In the genomic region with DNA sequence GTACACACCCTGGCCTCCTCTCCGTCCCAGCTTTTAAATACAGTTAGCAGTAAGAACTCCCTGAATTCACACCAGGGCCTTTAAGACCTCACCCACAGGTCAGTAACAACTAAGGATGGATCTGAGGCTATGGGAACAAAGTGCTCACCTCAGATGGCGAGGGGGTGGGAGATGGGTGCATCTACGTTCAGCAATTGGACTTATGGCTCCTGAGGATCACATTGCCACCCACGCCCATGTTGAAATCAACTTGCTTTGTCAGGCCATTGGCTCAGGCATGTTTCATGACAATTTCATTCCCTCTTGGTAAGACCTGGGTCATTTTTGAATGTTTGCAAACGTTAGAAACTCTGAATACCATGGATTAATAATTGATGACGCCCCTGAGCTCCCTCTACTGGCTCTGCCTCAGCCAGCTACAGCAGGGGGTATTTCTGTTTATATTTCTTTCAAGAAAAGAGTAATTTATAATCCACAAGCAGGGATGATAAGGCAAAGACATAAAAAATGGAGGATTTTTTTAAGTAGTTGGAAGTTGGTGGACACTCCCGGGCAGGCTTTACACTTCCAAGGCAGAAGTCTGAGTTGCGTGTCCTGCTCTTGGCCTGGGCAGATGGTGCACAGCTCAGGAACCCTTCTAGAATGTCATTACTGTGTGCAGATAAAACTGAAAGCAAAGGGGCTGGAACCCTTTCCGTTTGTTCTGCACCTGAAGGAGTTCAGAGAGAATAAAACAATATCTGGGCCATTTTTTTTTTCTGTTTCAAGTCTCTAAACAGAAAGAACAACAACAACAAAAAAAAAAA, we compare ENCODE assay signal across 8 cellular contexts. TPM values are rescaled to one million over a fixed set of nuclear protein-coding genes. Genes with fewer than 3 reads are reported as not detected.
DNase-seq lines count a peak whose midpoint lies in the region; ATAC-seq and TF ChIP-seq lines count a peak whose summit lies in the region.

No MANE protein-coding gene starts in this region.

- H3K36me3 ChIP-seq in DOHH2 (ENCODE audit: control insufficient read depth, low read length) (no peaks in the 10 kb centered on the region), liver (ENCODE audit: control insufficient read depth in 4 of 4, insufficient read depth in 3 of 4, low read depth in 1 of 4, low read length in 3 of 4) (no peaks in the 10 kb centered on the region), MG63 (no peaks in the 10 kb centered on the region)

- 21% methylated on average over 9 of the region's 9 CpGs for WGBS in liver

- peak overlapping the region; percentile 46 for H3K4me2 ChIP-seq in DOHH2 (ENCODE audit: low read length)

- H4K20me1 ChIP-seq in DOHH2 (ENCODE audit: control insufficient read depth, insufficient read depth, low read depth, low read length), result no peaks in the 10 kb centered on the region

- no peaks in the 10 kb centered on the region for H3K79me2 ChIP-seq in DOHH2 (ENCODE audit: control insufficient read depth, low read length)

- H3K27me3 ChIP-seq in DOHH2 (ENCODE audit: control insufficient read depth, low read length) (no peaks in the 10 kb centered on the region), liver (ENCODE audit: control insufficient read depth in 4 of 4, insufficient read depth in 4 of 4, low read length in 3 of 4) (no peaks in the 10 kb centered on the region), MG63 (no peaks in the 10 kb centered on the region)

- H3K27ac ChIP-seq in DOHH2 (ENCODE audit: low read depth, low read length) (peak overlapping the region; percentile 15), liver (ENCODE audit: low read depth in 1 of 2, low read length in 2 of 2) (peak overlapping the region; percentile 82 to 88)

- H3K4me1 ChIP-seq in DOHH2 (ENCODE audit: control insufficient read depth, low read length) (peaks cover 58% of the 10 kb centered on the region), liver (ENCODE audit: control insufficient read depth in 4 of 4, insufficient read depth in 4 of 4, low read length in 3 of 4) (peaks cover 7 to 48% (median 34%) of the 10 kb centered on the region in 4 donors)

- H3K9me3 ChIP-seq in DOHH2 (ENCODE audit: control insufficient read depth, insufficient read depth, low read length), result no peaks in the 10 kb centered on the region
- no peaks in the 10 kb centered on the region for H3K9me3 ChIP-seq in liver (ENCODE audit: control insufficient read depth in 4 of 4, low read length in 3 of 4)
- no peaks in the 10 kb centered on the region; the same call in 1 of the 2 replicates for H3K9me3 ChIP-seq in MG63

- DNase-seq in RPMI8226 (peak; percentile 68), MG63 (no peak), germinal center (ENCODE audit: low spot score) (no peak)
- DNase-seq in stimulated activated CD4-positive, alpha-beta T cell treated with anti-CD3 and anti-CD28 coated beads, Interleukin-1b, Interleukin-23, amount 100 ng/mL, for 48 hours, result no peak

- TF ChIP-seq RAD21 in liver (IDR thresholded peaks at IDR 0.05), result peak; percentile 67 to 72

- peaks cover 9% of the 10 kb centered on the region for H3F3A ChIP-seq in DOHH2 (ENCODE audit: control insufficient read depth, insufficient read depth)

- H3K9ac ChIP-seq in liver (ENCODE audit: low read depth in 1 of 2, low read length in 2 of 2), result peak overlapping the region; percentile 65 to 67

- ATAC-seq in GM21723 (IDR thresholded peaks at IDR 0.05; ENCODE audit: unreplicated experiment), result peak; percentile 48
- ATAC-seq in HG03565 (IDR thresholded peaks at IDR 0.05; ENCODE audit: unreplicated experiment), result no peak

- TF ChIP-seq CTCF in DOHH2 (IDR thresholded peaks at IDR 0.05; ENCODE audit: low read depth, low read length, poor library complexity, severe bottlenecking), result peak; percentile 68
- peak; percentile 55 for TF ChIP-seq CTCF in liver (IDR thresholded peaks at IDR 0.05; ENCODE audit: low read depth, low read length, missing input control)

- no peaks in the 10 kb centered on the region for H3K9me2 ChIP-seq in DOHH2 (replicated peaks; ENCODE audit: control insufficient read depth, low read length)

- H3K4me3 ChIP-seq in DOHH2 (ENCODE audit: low read length) (0 out of 2 replicates have a peak overlapping the region, but pooled peaks have one; percentile 7), liver (ENCODE audit: low read depth in 1 of 3, low read length in 3 of 3) (no peak overlapping the region), MG63 (no peak overlapping the region)

TF ChIP-seq in liver, 16 proteins besides CTCF, POLR2A, EP300 and RAD21:
- TF ChIP-seq TAF1 (conservative IDR thresholded peaks at IDR 0.05) (peak; percentile 32), RXRA (IDR thresholded peaks at IDR 0.05) (peak; percentile 89), FOXA2 (IDR thresholded peaks at IDR 0.05) (peak; percentile 57), JUND (IDR thresholded peaks at IDR 0.05) (peak; percentile 70 to 74), GABPA (IDR thresholded peaks at IDR 0.05 in 1 of 2, conservative IDR thresholded peaks at IDR 0.05 in 1 of 2) (no peak), YY1 (IDR thresholded peaks at IDR 0.05) (peak; percentile 86), HNF4A (conservative IDR thresholded peaks at IDR 0.05) (peak; percentile 90), NR2F2 (IDR thresholded peaks at IDR 0.05) (no peak), SP1 (IDR thresholded peaks at IDR 0.05) (peak; percentile 95), EGR1 (IDR thresholded peaks at IDR 0.05; ENCODE audit: low read depth in 2 of 2) (peak; percentile 98 to 99), FOXA1 (IDR thresholded peaks at IDR 0.05) (peak; percentile 31), HNF4G (IDR thresholded peaks at IDR 0.05) (peak; percentile 72)
- TF ChIP-seq, protein P1, sequence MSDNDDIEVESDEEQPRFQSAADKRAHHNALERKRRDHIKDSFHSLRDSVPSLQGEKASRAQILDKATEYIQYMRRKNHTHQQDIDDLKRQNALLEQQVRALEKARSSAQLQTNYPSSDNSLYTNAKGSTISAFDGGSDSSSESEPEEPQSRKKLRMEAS (IDR thresholded peaks at IDR 0.05), result peak; percentile 53
- TF ChIP-seq, protein P2, sequence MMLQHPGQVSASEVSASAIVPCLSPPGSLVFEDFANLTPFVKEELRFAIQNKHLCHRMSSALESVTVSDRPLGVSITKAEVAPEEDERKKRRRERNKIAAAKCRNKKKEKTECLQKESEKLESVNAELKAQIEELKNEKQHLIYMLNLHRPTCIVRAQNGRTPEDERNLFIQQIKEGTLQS (IDR thresholded peaks at IDR 0.05), result no peak
- TF ChIP-seq, protein P3, sequence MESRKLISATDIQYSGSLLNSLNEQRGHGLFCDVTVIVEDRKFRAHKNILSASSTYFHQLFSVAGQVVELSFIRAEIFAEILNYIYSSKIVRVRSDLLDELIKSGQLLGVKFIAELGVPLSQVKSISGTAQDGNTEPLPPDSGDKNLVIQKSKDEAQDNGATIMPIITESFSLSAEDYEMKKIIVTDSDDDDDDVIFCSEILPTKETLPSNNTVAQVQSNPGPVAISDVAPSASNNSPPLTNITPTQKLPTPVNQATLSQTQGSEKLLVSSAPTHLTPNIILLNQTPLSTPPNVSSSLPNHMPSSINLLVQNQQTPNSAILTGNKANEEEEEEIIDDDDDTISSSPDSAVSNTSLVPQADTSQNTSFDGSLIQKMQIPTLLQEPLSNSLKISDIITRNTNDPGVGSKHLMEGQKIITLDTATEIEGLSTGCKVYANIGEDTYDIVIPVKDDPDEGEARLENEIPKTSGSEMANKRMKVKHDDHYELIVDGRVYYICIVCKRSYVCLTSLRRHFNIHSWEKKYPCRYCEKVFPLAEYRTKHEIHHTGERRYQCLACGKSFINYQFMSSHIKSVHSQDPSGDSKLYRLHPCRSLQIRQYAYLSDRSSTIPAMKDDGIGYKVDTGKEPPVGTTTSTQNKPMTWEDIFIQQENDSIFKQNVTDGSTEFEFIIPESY (IDR thresholded peaks at IDR 0.05), result peak; percentile 50
- TF ChIP-seq, protein P4, sequence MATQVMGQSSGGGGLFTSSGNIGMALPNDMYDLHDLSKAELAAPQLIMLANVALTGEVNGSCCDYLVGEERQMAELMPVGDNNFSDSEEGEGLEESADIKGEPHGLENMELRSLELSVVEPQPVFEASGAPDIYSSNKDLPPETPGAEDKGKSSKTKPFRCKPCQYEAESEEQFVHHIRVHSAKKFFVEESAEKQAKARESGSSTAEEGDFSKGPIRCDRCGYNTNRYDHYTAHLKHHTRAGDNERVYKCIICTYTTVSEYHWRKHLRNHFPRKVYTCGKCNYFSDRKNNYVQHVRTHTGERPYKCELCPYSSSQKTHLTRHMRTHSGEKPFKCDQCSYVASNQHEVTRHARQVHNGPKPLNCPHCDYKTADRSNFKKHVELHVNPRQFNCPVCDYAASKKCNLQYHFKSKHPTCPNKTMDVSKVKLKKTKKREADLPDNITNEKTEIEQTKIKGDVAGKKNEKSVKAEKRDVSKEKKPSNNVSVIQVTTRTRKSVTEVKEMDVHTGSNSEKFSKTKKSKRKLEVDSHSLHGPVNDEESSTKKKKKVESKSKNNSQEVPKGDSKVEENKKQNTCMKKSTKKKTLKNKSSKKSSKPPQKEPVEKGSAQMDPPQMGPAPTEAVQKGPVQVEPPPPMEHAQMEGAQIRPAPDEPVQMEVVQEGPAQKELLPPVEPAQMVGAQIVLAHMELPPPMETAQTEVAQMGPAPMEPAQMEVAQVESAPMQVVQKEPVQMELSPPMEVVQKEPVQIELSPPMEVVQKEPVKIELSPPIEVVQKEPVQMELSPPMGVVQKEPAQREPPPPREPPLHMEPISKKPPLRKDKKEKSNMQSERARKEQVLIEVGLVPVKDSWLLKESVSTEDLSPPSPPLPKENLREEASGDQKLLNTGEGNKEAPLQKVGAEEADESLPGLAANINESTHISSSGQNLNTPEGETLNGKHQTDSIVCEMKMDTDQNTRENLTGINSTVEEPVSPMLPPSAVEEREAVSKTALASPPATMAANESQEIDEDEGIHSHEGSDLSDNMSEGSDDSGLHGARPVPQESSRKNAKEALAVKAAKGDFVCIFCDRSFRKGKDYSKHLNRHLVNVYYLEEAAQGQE (IDR thresholded peaks at IDR 0.05), result no peak
TF ChIP-seq in liver: peak in this region for 12.

RNA-seq across cellular contexts. Expression of a gene that starts 13.7 kb away (rescaled TPM):
- 100 to 1,000 TPM in 1 of 2 donors, 10 to 100 TPM in 1; 28.9 to 201 TPM for total RNA-seq in liver
- polyA plus RNA-seq in liver, result 10 to 100 TPM; 14.3 to 16.2 TPM
- total RNA-seq in MG63 (2014; rRNA removed; shearing (Covaris generic); ENCODE audit: low replicate concordance), result 21.9 and 42.3 TPM in 2 replicates
